ENCODE assay signal across 19 cellular contexts in genomic region chr3:15280853-15281532, GRCh38. TPM values are rescaled to one million over a fixed set of nuclear protein-coding genes. Genes with fewer than 3 reads are reported as not detected.
DNase-seq lines count a peak whose midpoint lies in the region; ATAC-seq and TF ChIP-seq lines count a peak whose summit lies in the region.
"Had no signal": no experiment of that assay in that cellular context is flagged by ENCODE, and none has a peak within 500 bp of the region (broad histone marks: within the 10 kb centered on the region; RNA-seq: fewer than 3 reads in every experiment).

No MANE protein-coding gene starts in this region.

- no peak overlapping the region for H3K9ac ChIP-seq in SK-N-SH

- no peak overlapping the region for H3K4me2 ChIP-seq in SK-N-SH
- H3K4me2 ChIP-seq: PC-9 had no signal

- H4K20me1 ChIP-seq in SK-N-SH (ENCODE audit: insufficient read depth): no peaks in the 10 kb centered on the region

- no peak for TF ChIP-seq EP300 in SK-N-SH (IDR thresholded peaks at IDR 0.05; ENCODE audit: borderline replicate concordance in 1 of 2, low read depth in 1 of 2, low read length in 1 of 2)

- POLR2A ChIA-PET in SK-N-SH (lab: Yijun Ruan, JAX): no interaction called here

- H3F3A ChIP-seq in SK-N-SH (replicated peaks; ENCODE audit: insufficient read depth): no peaks in the 10 kb centered on the region

- no peak for TF ChIP-seq CTCF in SK-N-SH (IDR thresholded peaks at IDR 0.05)

- H3K36me3 ChIP-seq in SK-N-SH (replicated peaks in 1 of 2; ENCODE audit: control insufficient read depth in 1 of 2, insufficient read depth in 2 of 2, low read length in 1 of 2): no peaks in the 10 kb centered on the region
- H3K36me3 ChIP-seq: BE2C, MG63, sigmoid colon had no signal

- CTCF ChIA-PET in SK-N-SH (lab: Yijun Ruan, JAX): interaction anchor here (0.9 to 7.1 kb wide), 5 partner anchors 14 to 124 kb away, joined by 3 to 62 read pairs (median 5); partner anchors contain the start of gene SH3BP5

- TF ChIP-seq RAD21 in SK-N-SH (IDR thresholded peaks at IDR 0.05; ENCODE audit: low read length): no peak

- no peak overlapping the region for H2AFZ ChIP-seq in SK-N-SH (ENCODE audit: low read depth)
- H2AFZ ChIP-seq: PC-9 had no signal

- H3K27ac ChIP-seq in cingulate gyrus (ENCODE audit: low read depth, low read length): peak overlapping the region; percentile 49
- H3K27ac ChIP-seq in SK-N-SH (ENCODE audit: low read depth in 2 of 2, low read length in 1 of 2): no peak overlapping the region
- H3K27ac ChIP-seq: PC-9, sigmoid colon had no signal

- H3K4me1 ChIP-seq in SK-N-SH (ENCODE audit: control insufficient read depth in 1 of 2, insufficient read depth in 2 of 2, low read depth in 1 of 2, low read length in 1 of 2): peaks cover 3 to 5% of the 10 kb centered on the region in 2 experiments; a peak in 2 of 4 replicates
- H3K4me1 ChIP-seq: BE2C had no signal

- no peak overlapping the region for H3K4me3 Mint-ChIP-seq in stimulated activated effector memory CD8-positive, alpha-beta T cell treated with anti-CD3 and anti-CD28 coated beads, Interleukin-12 subunit alpha, Interleukin-12 subunit beta, amount 100 ng/mL, for 72 hours

- H3K9me3 Mint-ChIP-seq in stimulated activated effector memory CD8-positive, alpha-beta T cell treated with anti-CD3 and anti-CD28 coated beads, Interleukin-12 subunit alpha, Interleukin-12 subunit beta, amount 100 ng/mL, for 72 hours: no peaks in the 10 kb centered on the region

- H3K9me2 ChIP-seq in SK-N-SH: no peaks in the 10 kb centered on the region

- H3K36me3 Mint-ChIP-seq in stimulated activated effector memory CD8-positive, alpha-beta T cell treated with anti-CD3 and anti-CD28 coated beads, Interleukin-12 subunit alpha, Interleukin-12 subunit beta, amount 100 ng/mL, for 72 hours: peaks cover 5% of the 10 kb centered on the region

- DNase-seq in HuH-7 (ENCODE audit: low spot score): peak; percentile 72
- DNase-seq in left lobe of liver (ENCODE audit: low spot score): no peak
- DNase-seq in stimulated activated effector memory CD8-positive, alpha-beta T cell treated with anti-CD3 and anti-CD28 coated beads, Interleukin-12 subunit alpha, Interleukin-12 subunit beta, amount 100 ng/mL, for 72 hours (ENCODE audit: low spot score in 2 of 2): no peak
- no peak for DNase-seq in activated T-cell treated with anti-CD3 and anti-CD28 coated beads for 4 hours
- no peak for DNase-seq in SK-N-SH
- no peak for DNase-seq in effector CD4-positive, alpha-beta T cell
- DNase-seq in activated naive CD4-positive, alpha-beta T cell treated with anti-CD3 and anti-CD28 coated beads, Interleukin-2, amount 50 U/mL, for 16 hours: no peak
- DNase-seq: activated T-cell treated with anti-CD3 and anti-CD28 coated beads, Interleukin-2, amount 50 U/mL, for 1 hour; BE2C; DMS53; foreskin melanocyte; mesenchymal stem cell; MG63; NCI-H187 treated with DMSO at 0.1 percent for 48 hours; PC-9; sigmoid colon; stimulated activated CD4-positive, alpha-beta T cell treated with anti-CD3 and anti-CD28 coated beads, Interleukin-2, amount 100 ng/mL, for 24 hours had no signal

- peak overlapping the region; percentile 74 for H3K27ac Mint-ChIP-seq in stimulated activated effector memory CD8-positive, alpha-beta T cell treated with anti-CD3 and anti-CD28 coated beads, Interleukin-12 subunit alpha, Interleukin-12 subunit beta, amount 100 ng/mL, for 72 hours

- 92% methylated on average over 9 of the region's 10 CpGs for WGBS in SK-N-SH (ENCODE audit: low lambda C conversion rate)

- peaks cover 79% of the 10 kb centered on the region for H3K4me1 Mint-ChIP-seq in stimulated activated effector memory CD8-positive, alpha-beta T cell treated with anti-CD3 and anti-CD28 coated beads, Interleukin-12 subunit alpha, Interleukin-12 subunit beta, amount 100 ng/mL, for 72 hours

- no peak overlapping the region for H3K4me3 ChIP-seq in SK-N-SH (ENCODE audit: low read depth in 2 of 2, low read length in 1 of 2)
- H3K4me3 ChIP-seq: MG63, PC-9, sigmoid colon had no signal

- peak; percentile 56 for ATAC-seq in left lobe of liver
- ATAC-seq in stimulated activated effector memory CD8-positive, alpha-beta T cell treated with anti-CD3 and anti-CD28 coated beads, Interleukin-12 subunit alpha, Interleukin-12 subunit beta, amount 100 ng/mL, for 72 hours: no peak
- ATAC-seq: SK-N-SH treated with all-trans-retinoic acid at 6 μM for 48 hours had no signal

- H3K79me2 ChIP-seq in SK-N-SH (ENCODE audit: insufficient read depth): 0 out of 2 replicates have a peak, but pooled peaks cover 4% of the 10 kb centered on the region

- no peaks in the 10 kb centered on the region for H3K9me3 ChIP-seq in SK-N-SH
- H3K9me3 ChIP-seq: BE2C, MG63, sigmoid colon had no signal

- no peaks in the 10 kb centered on the region for H3K27me3 ChIP-seq in SK-N-SH (ENCODE audit: insufficient read depth)
- H3K27me3 ChIP-seq: BE2C, MG63, sigmoid colon had no signal

TF ChIP-seq in SK-N-SH, 30 proteins besides CTCF, POLR2A, EP300 and RAD21:
- TF ChIP-seq, protein P1, sequence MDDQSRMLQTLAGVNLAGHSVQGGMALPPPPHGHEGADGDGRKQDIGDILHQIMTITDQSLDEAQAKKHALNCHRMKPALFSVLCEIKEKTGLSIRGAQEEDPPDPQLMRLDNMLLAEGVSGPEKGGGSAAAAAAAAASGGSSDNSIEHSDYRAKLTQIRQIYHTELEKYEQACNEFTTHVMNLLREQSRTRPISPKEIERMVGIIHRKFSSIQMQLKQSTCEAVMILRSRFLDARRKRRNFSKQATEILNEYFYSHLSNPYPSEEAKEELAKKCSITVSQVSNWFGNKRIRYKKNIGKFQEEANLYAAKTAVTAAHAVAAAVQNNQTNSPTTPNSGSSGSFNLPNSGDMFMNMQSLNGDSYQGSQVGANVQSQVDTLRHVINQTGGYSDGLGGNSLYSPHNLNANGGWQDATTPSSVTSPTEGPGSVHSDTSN (IDR thresholded peaks at IDR 0.05): no peak
- TF ChIP-seq USF1 (IDR thresholded peaks at IDR 0.05; ENCODE audit: borderline replicate concordance, low read depth): no peak
- no peak for TF ChIP-seq FOXJ3 (CRISPR knock-in tag; IDR thresholded peaks at IDR 0.05)
- TF ChIP-seq TCF12 (IDR thresholded peaks at IDR 0.05): no peak
- TF ChIP-seq CHD2 (IDR thresholded peaks at IDR 0.05; ENCODE audit: low read length, partially characterized antibody): no peak
- no peak for TF ChIP-seq FOSL2 (IDR thresholded peaks at IDR 0.05; ENCODE audit: borderline replicate concordance, low read depth)

RNA-seq across cellular contexts. Expression of gene SH3BP5, which starts 51.4 kb away (rescaled TPM):
- 10.5 TPM for total RNA-seq in left lobe of liver
- polyA plus RNA-seq in SK-N-SH (2012; rRNA removed): 29.5 and 32.3 TPM in 2 replicates
- 27.5 and 29.2 TPM in 2 replicates for polyA plus RNA-seq in SK-N-SH (2012; cell fraction: cytosol; rRNA removed)
- polyA plus RNA-seq in SK-N-SH (2012; cell fraction: nucleus; rRNA removed): 33.0 and 35.2 TPM in 2 replicates
